In the genomic region with DNA sequence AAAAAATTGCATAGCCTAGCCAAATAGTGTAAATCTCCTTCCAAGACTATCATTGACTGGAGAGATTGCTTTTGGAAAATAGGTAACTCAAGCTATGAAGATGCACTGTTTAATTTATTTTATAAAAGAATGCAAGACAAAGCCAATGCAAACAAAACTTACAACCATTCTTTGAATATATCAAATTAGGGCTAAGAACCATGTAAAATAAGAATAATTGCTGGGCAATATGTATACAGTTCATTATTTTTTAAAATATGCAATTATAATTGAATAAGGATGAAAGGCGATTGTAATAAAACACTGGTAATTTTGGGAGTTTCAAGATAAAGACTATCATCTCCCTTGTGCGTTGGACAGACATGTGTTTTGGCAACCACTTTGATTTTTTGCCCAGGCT, we compare ENCODE assay signal across 30 cellular contexts.
"Had no signal": no experiment of that assay in that cellular context is flagged by ENCODE, and none has a peak within 500 bp of the region (broad histone marks: within the 10 kb centered on the region; RNA-seq: fewer than 3 reads in every experiment).

No MANE protein-coding gene starts in this region.

- H3K9me3 ChIP-seq: neutrophil, pancreas, psoas muscle, right lobe of liver, suprapubic skin, testis, tibial artery, transverse colon, upper lobe of right lung, uterus had no signal

- H3K27ac Mint-ChIP-seq: naive thymus-derived CD8-positive, alpha-beta T cell; natural killer cell treated with Interleukin-12 subunit alpha and Interleukin-12 subunit beta and Interleukin-15 and Interleukin-18, amount 100 ng/mL, for 72 hours; nephron progenitor cell; stimulated activated memory B cell treated with anti-CD40 and anti-IgM and Interleukin-4, amounts not matched to agents 10 μg/mL and 1 μg/mL and 100 μg/mL, for 72 hours; stimulated activated naive CD8-positive, alpha-beta T cell treated with anti-CD3 and anti-CD28 coated beads, Interleukin-15, amount 100 ng/mL, for 72 hours; type B pancreatic cell had no signal

- H3K4me1 Mint-ChIP-seq: naive thymus-derived CD8-positive, alpha-beta T cell; nephron progenitor cell; neural crest cell; stimulated activated memory B cell treated with anti-CD40 and anti-IgM and Interleukin-4, amounts not matched to agents 10 μg/mL and 1 μg/mL and 100 μg/mL, for 72 hours; stimulated activated naive CD8-positive, alpha-beta T cell treated with anti-CD3 and anti-CD28 coated beads, Interleukin-15, amount 100 ng/mL, for 72 hours had no signal

- H3K4me3 Mint-ChIP-seq: naive thymus-derived CD8-positive, alpha-beta T cell; natural killer cell treated with Interleukin-12 subunit alpha and Interleukin-12 subunit beta and Interleukin-15 and Interleukin-18, amount 100 ng/mL, for 72 hours; nephron progenitor cell; neural crest cell; stimulated activated memory B cell treated with anti-CD40 and anti-IgM and Interleukin-4, amounts not matched to agents 10 μg/mL and 1 μg/mL and 100 μg/mL, for 72 hours; stimulated activated naive CD8-positive, alpha-beta T cell treated with anti-CD3 and anti-CD28 coated beads, Interleukin-15, amount 100 ng/mL, for 72 hours; type B pancreatic cell had no signal

- H3K27me3 Mint-ChIP-seq: naive thymus-derived CD8-positive, alpha-beta T cell; natural killer cell treated with Interleukin-12 subunit alpha and Interleukin-12 subunit beta and Interleukin-15 and Interleukin-18, amount 100 ng/mL, for 72 hours; stimulated activated memory B cell treated with anti-CD40 and anti-IgM and Interleukin-4, amounts not matched to agents 10 μg/mL and 1 μg/mL and 100 μg/mL, for 72 hours; stimulated activated naive CD8-positive, alpha-beta T cell treated with anti-CD3 and anti-CD28 coated beads, Interleukin-15, amount 100 ng/mL, for 72 hours; type B pancreatic cell had no signal

- DNase-seq: naive thymus-derived CD8-positive, alpha-beta T cell; nephron progenitor cell; nucleus accumbens; pancreas; psoas muscle; right cardiac atrium; right lobe of liver; spleen; stimulated activated CD4-positive, alpha-beta T cell treated with anti-CD3 and anti-CD28 coated beads, Interleukin-12 subunit alpha, Interleukin-12 subunit beta, amount 100 ng/mL, for 4 hours; stimulated activated CD4-positive, alpha-beta T cell treated with anti-CD3 and anti-CD28 coated beads, Interleukin-1b, Interleukin-23, amount 100 ng/mL, for 48 hours; stimulated activated CD4-positive, alpha-beta T cell treated with anti-CD3 and anti-CD28 coated beads, Interleukin-4, amount 100 ng/mL, for 1 hour; stimulated activated CD4-positive, alpha-beta T cell treated with anti-CD3 and anti-CD28 coated beads, Interleukin-4, amount 100 ng/mL, for 4 hours; stimulated activated CD8-positive, alpha-beta memory T cell treated with anti-CD3 and anti-CD28 coated beads, Interleukin-4, amount 100 ng/mL, for 48 hours; stimulated activated naive CD4-positive, alpha-beta T cell; stimulated activated naive CD8-positive, alpha-beta T cell treated with anti-CD3 and anti-CD28 coated beads, Interleukin-15, amount 100 ng/mL, for 72 hours; stimulated activated naive CD8-positive, alpha-beta T cell treated with anti-CD3 and anti-CD28 coated beads, Interleukin-15, Interleukin-2, amounts not matched to agents 100 U/mL and 50 U/mL, for 24 hours; substantia nigra; testis; tibial artery; transverse colon; upper lobe of right lung; uterus had no signal

- H3K4me3 ChIP-seq: pancreas, psoas muscle, right lobe of liver, skin epidermis, smooth muscle cell, spleen, suprapubic skin, testis, tibial artery, transverse colon, upper lobe of right lung, uterus had no signal

- H3K36me3 Mint-ChIP-seq: naive thymus-derived CD8-positive, alpha-beta T cell; natural killer cell treated with Interleukin-12 subunit alpha and Interleukin-12 subunit beta and Interleukin-15 and Interleukin-18, amount 100 ng/mL, for 72 hours; stimulated activated memory B cell treated with anti-CD40 and anti-IgM and Interleukin-4, amounts not matched to agents 10 μg/mL and 1 μg/mL and 100 μg/mL, for 72 hours; type B pancreatic cell had no signal

- H3K9me3 Mint-ChIP-seq: nephron progenitor cell, neural crest cell, type B pancreatic cell had no signal

- H3K27me3 ChIP-seq: neutrophil, pancreas, right lobe of liver, spleen, suprapubic skin, testis, tibial artery, transverse colon, upper lobe of right lung, uterus had no signal

- H3K36me3 ChIP-seq: neutrophil, pancreas, right lobe of liver, spleen, suprapubic skin, tibial artery, transverse colon, upper lobe of right lung, uterus had no signal

- H3K4me1 ChIP-seq: pancreas, psoas muscle, right lobe of liver, spleen, suprapubic skin, testis, tibial artery, transverse colon, upper lobe of right lung, uterus had no signal

- ATAC-seq: naive thymus-derived CD8-positive, alpha-beta T cell; natural killer cell treated with Interleukin-12 subunit alpha and Interleukin-12 subunit beta and Interleukin-15 and Interleukin-18, amount 100 ng/mL, for 72 hours; pancreas; psoas muscle; right cardiac atrium; right lobe of liver; stimulated activated memory B cell treated with anti-CD40 and anti-IgM and Interleukin-4, amounts not matched to agents 10 μg/mL and 1 μg/mL and 100 μg/mL, for 72 hours; stimulated activated naive CD8-positive, alpha-beta T cell treated with anti-CD3 and anti-CD28 coated beads, Interleukin-15, amount 100 ng/mL, for 72 hours; stimulated activated naive CD8-positive, alpha-beta T cell treated with anti-CD3 and anti-CD28 coated beads, Interleukin-15, Interleukin-2, amounts not matched to agents 100 U/mL and 50 U/mL, for 24 hours; upper lobe of right lung had no signal
